Comparison of ENCODE assay signal across 1 cellular context in genomic region chr22:20951932-20952380, GRCh38.
TF ChIP-seq lines count a peak whose summit lies in the region.

No MANE protein-coding gene starts in this region.

TF ChIP-seq in HepG2, 621 proteins besides CTCF, POLR2A, EP300 and RAD21 (continued from another document and continues in another):
- TF ChIP-seq PAXIP1 (CRISPR knock-in tag; conservative IDR thresholded peaks at IDR 0.05), result 0 out of 2 replicates have a peak, but pooled peaks have one; percentile 15
- peak; percentile 38; the same call in 1 of the 2 replicates for TF ChIP-seq RXRA (CRISPR knock-in tag; IDR thresholded peaks at IDR 0.05)
- TF ChIP-seq DBP (CRISPR knock-in tag; IDR thresholded peaks at IDR 0.05; ENCODE audit: not compliant biosample characterization), result no peak
- no peak for TF ChIP-seq ZNF747 (CRISPR knock-in tag; IDR thresholded peaks at IDR 0.05; ENCODE audit: borderline replicate concordance)
- no peak for TF ChIP-seq MZF1 (CRISPR knock-in tag; IDR thresholded peaks at IDR 0.05; ENCODE audit: borderline replicate concordance)
- TF ChIP-seq ZHX1 (CRISPR knock-in tag; IDR thresholded peaks at IDR 0.05; ENCODE audit: low read depth), result no peak
- TF ChIP-seq ZNF770 (CRISPR knock-in tag; IDR thresholded peaks at IDR 0.05), result no peak
- no peak for TF ChIP-seq ZFP82 (CRISPR knock-in tag; IDR thresholded peaks at IDR 0.05; ENCODE audit: borderline replicate concordance)
- no peak for TF ChIP-seq TOPORS (CRISPR knock-in tag; IDR thresholded peaks at IDR 0.05)
- TF ChIP-seq ZNF703 (CRISPR knock-in tag; IDR thresholded peaks at IDR 0.05; ENCODE audit: borderline replicate concordance), result no peak
- TF ChIP-seq TOE1 (CRISPR knock-in tag; IDR thresholded peaks at IDR 0.05), result no peak
- no peak for TF ChIP-seq NFYB (CRISPR knock-in tag; IDR thresholded peaks at IDR 0.05)
- no peak; the same call in 1 of the 2 replicates for TF ChIP-seq ZNF614 (CRISPR knock-in tag; IDR thresholded peaks at IDR 0.05; ENCODE audit: borderline replicate concordance)
- no peak for TF ChIP-seq SOX6 (IDR thresholded peaks at IDR 0.05)
- no peak for TF ChIP-seq SOX6 (CRISPR knock-in tag; IDR thresholded peaks at IDR 0.05)
- TF ChIP-seq ZKSCAN1 (IDR thresholded peaks at IDR 0.05; ENCODE audit: low read length), result no peak
- TF ChIP-seq ZNF704 (CRISPR knock-in tag; IDR thresholded peaks at IDR 0.05; ENCODE audit: borderline replicate concordance), result no peak
- TF ChIP-seq MAFF (IDR thresholded peaks at IDR 0.05; ENCODE audit: low read depth, low read length), result no peak
- TF ChIP-seq SMARCE1 (IDR thresholded peaks at IDR 0.05; ENCODE audit: borderline replicate concordance), result no peak
- no peak for TF ChIP-seq SYNCRIP (IDR thresholded peaks at IDR 0.05; ENCODE audit: insufficient read depth, low read depth, low read length)
- no peak for TF ChIP-seq ZNF256 (CRISPR knock-in tag; conservative IDR thresholded peaks at IDR 0.05)
- no peak for TF ChIP-seq SIX4 (CRISPR knock-in tag; IDR thresholded peaks at IDR 0.05)
- TF ChIP-seq TFE3 (CRISPR knock-in tag; IDR thresholded peaks at IDR 0.05), result no peak
- TF ChIP-seq ZNF780A (CRISPR knock-in tag; IDR thresholded peaks at IDR 0.05), result no peak
- no peak for TF ChIP-seq ZNF124 (CRISPR knock-in tag; IDR thresholded peaks at IDR 0.05)
- no peak for TF ChIP-seq ZNF275 (CRISPR knock-in tag; IDR thresholded peaks at IDR 0.05; ENCODE audit: borderline replicate concordance)
- TF ChIP-seq REST (IDR thresholded peaks at IDR 0.05; ENCODE audit: borderline replicate concordance in 1 of 2, low read depth in 1 of 2, low read length in 2 of 2), result no peak
- TF ChIP-seq ZNF224 (CRISPR knock-in tag; IDR thresholded peaks at IDR 0.05), result no peak
- TF ChIP-seq ZMYM2 (CRISPR knock-in tag; IDR thresholded peaks at IDR 0.05), result no peak
- no peak; the same call in 1 of the 2 replicates for TF ChIP-seq MIXL1 (CRISPR knock-in tag; IDR thresholded peaks at IDR 0.05)
- peak; percentile 26; the same call in 1 of the 3 replicates for TF ChIP-seq MXI1 (IDR thresholded peaks at IDR 0.05; ENCODE audit: borderline replicate concordance, low read depth, low read length)
- TF ChIP-seq ELK4 (CRISPR knock-in tag; IDR thresholded peaks at IDR 0.05; ENCODE audit: borderline replicate concordance), result no peak
- TF ChIP-seq PLSCR1 (CRISPR knock-in tag; IDR thresholded peaks at IDR 0.05; ENCODE audit: borderline replicate concordance), result no peak
- TF ChIP-seq ZBTB14 (CRISPR knock-in tag; IDR thresholded peaks at IDR 0.05), result no peak
- TF ChIP-seq KLF12 (CRISPR knock-in tag; IDR thresholded peaks at IDR 0.05; ENCODE audit: borderline replicate concordance), result no peak
- no peak for TF ChIP-seq BORCS8-MEF2B (CRISPR knock-in tag; IDR thresholded peaks at IDR 0.05)
- TF ChIP-seq ZBTB1 (CRISPR knock-in tag; IDR thresholded peaks at IDR 0.05; ENCODE audit: borderline replicate concordance), result no peak
- no peak for TF ChIP-seq MED13 (CRISPR knock-in tag; IDR thresholded peaks at IDR 0.05)
